8 cellular contexts compared by ENCODE assay signal in genomic region chr9:127567898-127568617, GRCh38. TPM values are rescaled to one million over a fixed set of nuclear protein-coding genes. Genes with fewer than 3 reads are reported as not detected.
DNase-seq lines count a peak whose midpoint lies in the region; ATAC-seq and TF ChIP-seq lines count a peak whose summit lies in the region.

No MANE protein-coding gene starts in this region.

- peak overlapping the region; percentile 99 for H3K4me2 ChIP-seq in BLaER1

- WGBS in HUES64 = 3% methylated on average over 33 of the region's 33 CpGs
- 4 to 7% (median 5%) methylated on average over 17 to 33 of the region's 33 CpGs for WGBS in stomach, 5 donors

- H3K4me1 ChIP-seq in BLaER1 = peaks cover 36% of the 10 kb centered on the region
- H3K4me1 ChIP-seq in HUES64 (ENCODE audit: insufficient read depth, low read length) = peaks cover 26% of the 10 kb centered on the region
- H3K4me1 ChIP-seq in stomach = peaks cover 58 to 79% (median 73%) of the 10 kb centered on the region in 4 donors

- in situ Hi-C loops in astrocyte of the cerebellum (cut with HindIII; ENCODE audit: low sequenced_read_pairs) = no loop called here

- H3K9ac ChIP-seq in BLaER1 (peak overlapping the region; percentile 80), HUES64 (ENCODE audit: low read depth, low read length) (peak overlapping the region; percentile 59)

- DNase-seq in astrocyte of the cerebellum (ENCODE audit: low read depth) (no peak), kidney epithelial cell (ENCODE audit: low read depth) (no peak), stomach (no peak), amygdala (lab: John Stamatoyannopoulos, UW) (no peak)

- ATAC-seq in HG03469 (IDR thresholded peaks at IDR 0.05; ENCODE audit: unreplicated experiment) (no peak), GM19467 (IDR thresholded peaks at IDR 0.05; ENCODE audit: unreplicated experiment) (no peak)

- H3K36me3 ChIP-seq in BLaER1 (no peaks in the 10 kb centered on the region), HUES64 (ENCODE audit: insufficient read depth, low read length) (peaks cover 9% of the 10 kb centered on the region; the same call in 1 of the 2 replicates), kidney epithelial cell (ENCODE audit: control insufficient read depth, insufficient read depth, low read length) (no peaks in the 10 kb centered on the region), stomach (peaks cover 5 to 18% (median 11%) of the 10 kb centered on the region in 4 donors)

- H3K27ac ChIP-seq in BLaER1 = 0 out of 2 replicates have a peak overlapping the region, but pooled peaks have one; percentile 49
- no peak overlapping the region for H3K27ac ChIP-seq in HUES64 (ENCODE audit: low read depth, low read length)
- peak overlapping the region; percentile 86 to 99 (median 98) for H3K27ac ChIP-seq in stomach

- no peak for TF ChIP-seq EP300 in stomach (IDR thresholded peaks at IDR 0.05)

- TF ChIP-seq POLR2A in stomach (IDR thresholded peaks at IDR 0.05) = no peak

- intact Hi-C loops in stomach (cut with DNase I; ENCODE audit: low total_unique reads) = no loop called here

- TF ChIP-seq CTCF in astrocyte of the cerebellum (IDR thresholded peaks at IDR 0.05; ENCODE audit: low read depth, low read length, missing control alignments) = no peak
- TF ChIP-seq CTCF in kidney epithelial cell (IDR thresholded peaks at IDR 0.05; ENCODE audit: insufficient read depth, low read length, poor library complexity, severe bottlenecking) = no peak
- no peak for TF ChIP-seq CTCF in stomach (IDR thresholded peaks at IDR 0.05)

- H4K20me1 ChIP-seq in BLaER1 = peaks cover 31% of the 10 kb centered on the region

- H3K9me3 ChIP-seq in BLaER1 (no peaks in the 10 kb centered on the region), HUES64 (ENCODE audit: insufficient read depth, low read depth, low read length) (no peaks in the 10 kb centered on the region), stomach (no peaks in the 10 kb centered on the region)

- H3K27me3 ChIP-seq in BLaER1 (no peaks in the 10 kb centered on the region), HUES64 (ENCODE audit: insufficient read depth, low read length) (peaks cover 8% of the 10 kb centered on the region; the same call in 1 of the 2 replicates), kidney epithelial cell (ENCODE audit: control insufficient read depth, insufficient read depth, low read length) (no peaks in the 10 kb centered on the region), stomach (peaks cover 0 to 7% (median 0%) of the 10 kb centered on the region in 3 donors)

- H3K4me3 ChIP-seq in BLaER1 (peak overlapping the region; percentile 89), HUES64 (ENCODE audit: low read length) (peak overlapping the region; percentile 73), astrocyte of the cerebellum (ENCODE audit: low read depth, low read length) (peak overlapping the region; percentile 91), kidney epithelial cell (ENCODE audit: low read depth, low read length) (peak overlapping the region; percentile 69), stomach (peak overlapping the region; percentile 80 to 95 (median 86))

RNA-seq across cellular contexts. Expression of gene STXBP1, which starts 44.0 kb away (rescaled TPM):
- 20.6 TPM for polyA plus RNA-seq in HUES64 (2013, experiment 1 of 2)
- polyA plus RNA-seq in HUES64 (2013, experiment 2 of 2) = 29.7 TPM
- 23.8 and 27.5 TPM in 2 replicates for total RNA-seq in kidney epithelial cell
- total RNA-seq in stomach = 10 to 100 TPM; 14.9 to 77.7 (median 31.3) TPM
- polyA plus RNA-seq in stomach = 1 to 10 TPM; 5.2 to 8.7 (median 7.6) TPM
